Comparison of ENCODE assay signal across 8 cellular contexts in genomic region chr12:14885718-14886201, GRCh38. TPM values are rescaled to one million over a fixed set of nuclear protein-coding genes. Genes with fewer than 3 reads are reported as not detected.
DNase-seq lines count a peak whose midpoint lies in the region; ATAC-seq, FAIRE-seq and TF ChIP-seq lines count a peak whose summit lies in the region.

Gene MGP (minus strand): TSS chr12:14885854. CDS start chr12:14885791, 63 bp downstream.

- H3K4me3 ChIP-seq in heart left ventricle (peak within 1 kb of the TSS; percentile 1 to 68 (median 48)), skeletal muscle tissue (ENCODE audit: low read length in 3 of 3) (peak within 1 kb of the TSS; percentile 63 to 78 (median 71))

- intact Hi-C loops in activated B cell treated with CpG ODN at 0.5 μM for 24 hours (cut with micrococcal nuclease) = loop anchor here (2.0 kb wide), 4 partner anchors 27 to 115 kb away; a partner anchor contains a TSS
- intact Hi-C loops in heart left ventricle (cut with DNase I) = loop anchor here in 4 of 10 donors (2.0 to 5.0 kb wide), 3 partner anchors 38 to 77 kb away; partner anchors contain the start of gene ARHGDIB (in 2 of the 4)

- no peak for DNase-seq in GM12891 (ENCODE audit: insufficient read length, low spot score)
- DNase-seq in activated B cell treated with CpG ODN at 0.5 μM for 24 hours = no peak
- peak in 4 of 5 donors; percentile 46 to 69 (median 58) for DNase-seq in heart left ventricle
- DNase-seq in KG1 (lab: John Stamatoyannopoulos, UW) = no peak

- H3K36me3 Mint-ChIP-seq in activated B cell treated with CpG ODN at 0.5 μM for 24 hours (ENCODE audit: low read depth) = no peaks in the 10 kb centered on the region

- peak within 1 kb of the TSS; percentile 50 to 89 (median 79) for H3K27ac ChIP-seq in heart left ventricle
- H3K27ac ChIP-seq in skeletal muscle tissue (ENCODE audit: low read depth, low read length) = peak within 1 kb of the TSS; percentile 78

- peaks cover 44% of the 10 kb centered on the region for H3K4me1 Mint-ChIP-seq in activated B cell treated with CpG ODN at 0.5 μM for 24 hours

- peak; percentile 23 for FAIRE-seq in GM12891 (lab: Jason Lieb, UNC)

- POLR2A ChIA-PET in activated B cell treated with CpG ODN at 0.5 μM for 24 hours (lab: Charles Lee) = no interaction called here

- no peak for TF ChIP-seq POLR2A in GM12891 (IDR thresholded peaks at IDR 0.05; ENCODE audit: low read depth, low read length)
- TF ChIP-seq POLR2A in heart left ventricle (IDR thresholded peaks at IDR 0.05) = peak in 1 of 2 donors; percentile 52

- ATAC-seq in activated B cell treated with CpG ODN at 0.5 μM for 24 hours (ENCODE audit: low read depth) (no peak), heart left ventricle (peak; percentile 79 to 93 (median 88)), HG02759 (IDR thresholded peaks at IDR 0.05; ENCODE audit: unreplicated experiment) (no peak), HG03342 (IDR thresholded peaks at IDR 0.05; ENCODE audit: unreplicated experiment) (no peak), HG02623 (IDR thresholded peaks at IDR 0.05; ENCODE audit: unreplicated experiment) (no peak)

- H3K9me3 Mint-ChIP-seq in activated B cell treated with CpG ODN at 0.5 μM for 24 hours = no peaks in the 10 kb centered on the region

- H3K9me3 ChIP-seq in heart left ventricle = no peaks in the 10 kb centered on the region
- H3K9me3 ChIP-seq in skeletal muscle tissue (ENCODE audit: control insufficient read depth in 3 of 3, low read length in 3 of 3) = no peaks in the 10 kb centered on the region

- H3K27ac Mint-ChIP-seq in activated B cell treated with CpG ODN at 0.5 μM for 24 hours = peak within 1 kb of the TSS; percentile 76

- WGBS in heart left ventricle, 4 donors = 18 to 38% (median 26%) methylated on average over 6 of the region's 6 CpGs

- H3K4me1 ChIP-seq in heart left ventricle = peaks cover 0 to 43% (median 8%) of the 10 kb centered on the region in 12 donors
- H3K4me1 ChIP-seq in skeletal muscle tissue (ENCODE audit: control insufficient read depth in 3 of 3, insufficient read depth in 3 of 3, low read length in 3 of 3) = peaks cover 11 to 12% (median 12%) of the 10 kb centered on the region in 3 donors

- H3K27me3 Mint-ChIP-seq in activated B cell treated with CpG ODN at 0.5 μM for 24 hours = peaks cover 25% of the 10 kb centered on the region

- H3K36me3 ChIP-seq in heart left ventricle (peaks cover 0 to 29% (median 10%) of the 10 kb centered on the region in 9 donors), skeletal muscle tissue (ENCODE audit: control insufficient read depth in 3 of 3, insufficient read depth in 3 of 3, low read length in 3 of 3) (peaks cover 0 to 6% (median 0%) of the 10 kb centered on the region in 3 donors)

- CTCF ChIA-PET in activated B cell treated with CpG ODN at 0.5 μM for 24 hours (lab: Charles Lee) = no interaction called here

- TF ChIP-seq CTCF in activated B cell treated with CpG ODN at 0.5 μM for 24 hours (IDR thresholded peaks at IDR 0.05) (no peak), heart left ventricle (IDR thresholded peaks at IDR 0.05) (no peak)

- peak within 1 kb of the TSS; percentile 58 to 71 (median 62) for H3K9ac ChIP-seq in skeletal muscle tissue (ENCODE audit: low read depth in 1 of 3, low read length in 3 of 3)

- H3K27me3 ChIP-seq in heart left ventricle (no peaks in the 10 kb centered on the region), skeletal muscle tissue (ENCODE audit: control insufficient read depth in 3 of 3, insufficient read depth in 3 of 3, low read length in 3 of 3) (no peaks in the 10 kb centered on the region)

- H3K4me3 Mint-ChIP-seq in activated B cell treated with CpG ODN at 0.5 μM for 24 hours = peak within 1 kb of the TSS; percentile 66

TF ChIP-seq in GM12891, 5 proteins besides CTCF, POLR2A, EP300 and RAD21:
- TF ChIP-seq TAF1 (IDR thresholded peaks at IDR 0.05; ENCODE audit: low read depth, low read length) (no peak), POU2F2 (IDR thresholded peaks at IDR 0.05; ENCODE audit: low read depth, low read length) (no peak), SPI1 (IDR thresholded peaks at IDR 0.05; ENCODE audit: low read depth, low read length) (no peak), POLR2AphosphoS5 (IDR thresholded peaks at IDR 0.05; ENCODE audit: low read depth, low read length) (no peak), PAX5 (IDR thresholded peaks at IDR 0.05; ENCODE audit: insufficient read depth, low read length, severe bottlenecking) (no peak)

RNA-seq across cellular contexts. Expression of gene MGP, which starts in this region (rescaled TPM):
- polyA plus RNA-seq in GM12891 (2012; ENCODE audit: low read depth, missing spikeins) = not detected
- total RNA-seq in activated B cell treated with CpG ODN at 0.5 μM for 24 hours = not detected in 2 replicates
- total RNA-seq in heart left ventricle = 100 to 1,000 TPM; 147 to 651 (median 255) TPM
- 100 to 1,000 TPM; 142 to 336 TPM for polyA plus RNA-seq in heart left ventricle
- 292 TPM for total RNA-seq in skeletal muscle tissue

Comparison
In these comparisons a context has a peak if more than half of its experiments do, and no peak if none do; other contexts are left out.
1. RNA of gene MGP (total RNA-seq): 292 TPM in skeletal muscle tissue (single experiment) and 147 to 651 TPM in heart left ventricle; not detected in activated B cell treated with CpG ODN at 0.5 μM for 24 hours; every median in the first group is over 100 times any median in the second.
2. DNase-seq: peak in heart left ventricle (4 of 5); none in GM12891 (single experiment), activated B cell treated with CpG ODN at 0.5 μM for 24 hours (single experiment) and KG1 (single experiment).
3. ATAC-seq: peak in heart left ventricle (4 of 4); none in activated B cell treated with CpG ODN at 0.5 μM for 24 hours (single experiment), HG02759 (single experiment), HG03342 (single experiment) and HG02623 (single experiment).